18 cellular contexts compared by ENCODE assay signal in genomic region chr7:26144681-26145080, GRCh38. TPM values are rescaled to one million over a fixed set of nuclear protein-coding genes. Genes with fewer than 3 reads are reported as not detected.
A peak's percentile ranks its signal among the peaks of the same experiment; 100 is the strongest.
DNase-seq lines count a peak whose midpoint lies in the region; ATAC-seq and TF ChIP-seq lines count a peak whose summit lies in the region.
"Had no signal": no experiment of that assay in that cellular context is flagged by ENCODE, and none has a peak within 500 bp of the region (broad histone marks: within the 10 kb centered on the region; RNA-seq: fewer than 3 reads in every experiment).

No MANE protein-coding gene starts in this region.

- TF ChIP-seq POLR2A in breast epithelium (IDR thresholded peaks at IDR 0.05), result no peak

- POLR2A ChIA-PET in MCF 10A (lab: Yijun Ruan, JAX), result interaction anchor here (0.9 to 2.0 kb wide), 3 partner anchors 12 to 55 kb away, joined by 6 to 9 read pairs (median 7); no protein-coding TSS in a partner anchor

- H3K36me3 ChIP-seq in breast epithelium (no peaks in the 10 kb centered on the region), ACC112 (ENCODE audit: insufficient read depth, low read length) (no peaks in the 10 kb centered on the region)
- H3K36me3 ChIP-seq: HAP-1 had no signal

- H3K4me1 ChIP-seq in breast epithelium (no peaks in the 10 kb centered on the region), ACC112 (ENCODE audit: control insufficient read depth, insufficient read depth, low read length, unreplicated experiment) (peaks cover 4% of the 10 kb centered on the region)
- H3K4me1 ChIP-seq: Caco-2, HAP-1 had no signal

- CTCF ChIA-PET in MCF 10A (lab: Yijun Ruan, JAX), result interaction anchor here (0.7 to 1.3 kb wide), 3 partner anchors 19 to 54 kb away, joined by 3 to 4 read pairs (median 3); no protein-coding TSS in a partner anchor

- ATAC-seq in T-helper 17 cell, result no peak
- ATAC-seq: CD8-positive, alpha-beta T cell had no signal

- H2AFZ ChIP-seq in ACC112 (ENCODE audit: low read length, unreplicated experiment), result peak overlapping the region; percentile 4

- peaks cover 0 to 6% of the 10 kb centered on the region in 2 donors for H3K9me3 ChIP-seq in breast epithelium
- no peaks in the 10 kb centered on the region for H3K9me3 ChIP-seq in T-helper 17 cell (ENCODE audit: control insufficient read depth, low read length, poor library complexity, severe bottlenecking)
- H3K9me3 ChIP-seq: HAP-1 had no signal

- H3K27ac Mint-ChIP-seq in MCF 10A (ENCODE audit: low read depth, unreplicated experiment) (no peak overlapping the region), T-helper 17 cell (peak overlapping the region; percentile 14)
- H3K27ac Mint-ChIP-seq: CD4-positive, CD25-positive, alpha-beta regulatory T cell; CD8-positive, alpha-beta T cell; HFFc6 had no signal

- BruUV-seq in MCF 10A (replicated peaks; lab: Mats Ljungman, UMichigan), result no TSS peak

- intact Hi-C loops in MCF 10A (cut with micrococcal nuclease) (no loop called here), breast epithelium (cut with DNase I; ENCODE audit: low total_unique reads) (no loop called here), posterior cingulate gyrus (cut with DNase I) (no loop called here)

- no peaks in the 10 kb centered on the region for H3K36me3 Mint-ChIP-seq in MCF 10A (ENCODE audit: insufficient read depth, unreplicated experiment)
- no peaks in the 10 kb centered on the region for H3K36me3 Mint-ChIP-seq in T-helper 17 cell (ENCODE audit: low read depth)
- H3K36me3 Mint-ChIP-seq: CD4-positive, CD25-positive, alpha-beta regulatory T cell; CD8-positive, alpha-beta T cell had no signal

- H3K4me3 Mint-ChIP-seq in MCF 10A (ENCODE audit: unreplicated experiment) (no peak overlapping the region), T-helper 17 cell (no peak overlapping the region)
- H3K4me3 Mint-ChIP-seq: CD4-positive, CD25-positive, alpha-beta regulatory T cell; CD8-positive, alpha-beta T cell; HFFc6 had no signal

- H3K27me3 ChIP-seq in breast epithelium (no peaks in the 10 kb centered on the region), ACC112 (ENCODE audit: insufficient read depth, low read length) (0 out of 2 replicates have a peak, but pooled peaks cover 4% of the 10 kb centered on the region)

- peak; percentile 20 for DNase-seq in MCF 10A (ENCODE audit: unreplicated experiment)
- DNase-seq in breast epithelium (ENCODE audit: low spot score in 2 of 2), result no peak
- DNase-seq in T-helper 17 cell, result no peak
- DNase-seq in fibroblast of villous mesenchyme (ENCODE audit: low read depth), result peak; percentile 21
- DNase-seq in posterior cingulate gyrus, result no peak
- no peak for DNase-seq in effector CD4-positive, alpha-beta T cell
- DNase-seq in GF-D8 (lab: John Stamatoyannopoulos, UW), result no peak
- DNase-seq: Caco-2; CD4-positive, CD25-positive, alpha-beta regulatory T cell; CD8-positive, alpha-beta T cell; DMS153; EL; GDM1; GOT3; HFFc6 had no signal

- H3K4me3 ChIP-seq in breast epithelium (no peak overlapping the region), ACC112 (ENCODE audit: low read depth, low read length) (no peak overlapping the region), fibroblast of villous mesenchyme (ENCODE audit: low read depth, low read length) (no peak overlapping the region)
- H3K4me3 ChIP-seq: HAP-1 had no signal

- no peak overlapping the region for H3K27ac ChIP-seq in breast epithelium
- H3K27ac ChIP-seq in ACC112 (ENCODE audit: low read depth, low read length), result no peak overlapping the region
- H3K27ac ChIP-seq: C4-2B had no signal

- H3K4me1 Mint-ChIP-seq in MCF 10A (ENCODE audit: insufficient read depth, unreplicated experiment) (peaks cover 16% of the 10 kb centered on the region), T-helper 17 cell (peaks cover 2% of the 10 kb centered on the region)

- H3K27me3 Mint-ChIP-seq in MCF 10A (ENCODE audit: insufficient read depth, unreplicated experiment), result no peaks in the 10 kb centered on the region
- peaks cover 22% of the 10 kb centered on the region for H3K27me3 Mint-ChIP-seq in T-helper 17 cell

- TF ChIP-seq CTCF in MCF 10A (IDR thresholded peaks at IDR 0.05; ENCODE audit: unreplicated experiment), result no peak
- no peak for TF ChIP-seq CTCF in breast epithelium (IDR thresholded peaks at IDR 0.05)
- TF ChIP-seq CTCF in fibroblast of villous mesenchyme (IDR thresholded peaks at IDR 0.05; ENCODE audit: insufficient read depth, low read depth, low read length), result no peak

- H3K79me2 ChIP-seq in ACC112 (ENCODE audit: control insufficient read depth, insufficient read depth, low read length, unreplicated experiment), result no peaks in the 10 kb centered on the region

- no peaks in the 10 kb centered on the region for H3K9me3 Mint-ChIP-seq in MCF 10A (ENCODE audit: unreplicated experiment)
- H3K9me3 Mint-ChIP-seq: CD8-positive, alpha-beta T cell; HFFc6 had no signal

RNA-seq across cellular contexts. Expression of gene NFE2L3, which starts 7.3 kb away (rescaled TPM):
- total RNA-seq in MCF 10A (2022) (1.2 and 2.2 TPM in 2 replicates), breast epithelium (1 to 10 TPM; 2.2 to 5.8 (median 4.9) TPM), T-helper 17 cell (1 to 10 TPM; 3.9 to 4.3 TPM), fibroblast of villous mesenchyme (6.1 and 6.9 TPM in 2 replicates)

RNA-seq across cellular contexts. Expression of gene HNRNPA2B1, which starts 55.9 kb away (rescaled TPM):
- total RNA-seq in MCF 10A (2022) (592 and 646 TPM in 2 replicates), breast epithelium (100 to 1,000 TPM; 168 to 324 (median 282) TPM), T-helper 17 cell (100 to 1,000 TPM; 392 to 399 TPM), fibroblast of villous mesenchyme (128 and 135 TPM in 2 replicates)

RNA-seq across cellular contexts. Expression of gene CBX3, which starts 56.9 kb away (rescaled TPM):
- total RNA-seq in MCF 10A (2022) (137 and 171 TPM in 2 replicates), breast epithelium (10 to 100 TPM; 88.0 to 98.3 (median 96.0) TPM), T-helper 17 cell (100 to 1,000 TPM in 1 of 2 donors, 10 to 100 TPM in 1; 98.3 to 102 TPM), fibroblast of villous mesenchyme (112 and 134 TPM in 2 replicates)

Comparison
In these comparisons a context has a peak if more than half of its experiments do, and no peak if none do; other contexts are left out.
1. DNase-seq: peak in MCF 10A (single experiment) and fibroblast of villous mesenchyme (single experiment); none in breast epithelium (0 of 2), T-helper 17 cell (0 of 3), posterior cingulate gyrus (0 of 10), effector CD4-positive, alpha-beta T cell (single experiment) and GF-D8 (single experiment).